1 cellular context compared by ENCODE assay signal in the genomic region with DNA sequence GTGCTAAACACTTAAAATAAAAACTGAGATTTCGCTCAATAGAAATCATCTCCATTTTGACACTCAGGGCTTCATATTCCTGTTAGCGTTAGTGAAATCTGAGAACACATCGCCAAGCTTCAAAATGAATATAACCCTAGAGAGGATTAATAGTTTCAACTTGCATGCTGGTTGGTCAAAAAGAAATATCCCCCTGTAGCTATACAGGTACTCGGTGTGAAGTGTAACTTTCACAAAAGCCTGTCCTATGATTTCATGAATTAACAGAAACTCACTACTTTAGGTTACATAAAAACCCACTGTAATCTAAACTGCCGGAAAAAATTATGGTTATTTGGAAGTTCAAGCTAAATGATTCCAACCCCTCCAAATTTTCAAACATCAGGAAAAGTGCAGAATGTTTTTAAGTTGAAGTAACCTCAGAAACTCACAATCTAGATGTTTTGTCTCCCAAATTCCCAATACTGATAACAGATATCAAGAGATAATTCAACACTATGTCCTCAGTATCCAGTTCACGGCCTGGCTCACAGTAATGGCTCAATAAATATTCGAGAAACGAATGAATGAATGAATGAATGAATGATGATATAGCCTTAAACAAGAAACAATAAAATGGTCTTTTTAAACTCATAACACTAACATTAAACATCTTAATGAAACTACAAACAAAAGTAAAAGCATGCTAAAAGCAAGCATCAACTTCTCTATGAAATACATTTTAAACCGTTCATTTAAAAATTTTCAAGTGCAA.
TF ChIP-seq lines count a peak whose summit lies in the region.

No MANE protein-coding gene starts in this region.

TF ChIP-seq in GM23338, 12 proteins besides CTCF, POLR2A, EP300 and RAD21 (continued from another document):
- TF ChIP-seq, protein P1, sequence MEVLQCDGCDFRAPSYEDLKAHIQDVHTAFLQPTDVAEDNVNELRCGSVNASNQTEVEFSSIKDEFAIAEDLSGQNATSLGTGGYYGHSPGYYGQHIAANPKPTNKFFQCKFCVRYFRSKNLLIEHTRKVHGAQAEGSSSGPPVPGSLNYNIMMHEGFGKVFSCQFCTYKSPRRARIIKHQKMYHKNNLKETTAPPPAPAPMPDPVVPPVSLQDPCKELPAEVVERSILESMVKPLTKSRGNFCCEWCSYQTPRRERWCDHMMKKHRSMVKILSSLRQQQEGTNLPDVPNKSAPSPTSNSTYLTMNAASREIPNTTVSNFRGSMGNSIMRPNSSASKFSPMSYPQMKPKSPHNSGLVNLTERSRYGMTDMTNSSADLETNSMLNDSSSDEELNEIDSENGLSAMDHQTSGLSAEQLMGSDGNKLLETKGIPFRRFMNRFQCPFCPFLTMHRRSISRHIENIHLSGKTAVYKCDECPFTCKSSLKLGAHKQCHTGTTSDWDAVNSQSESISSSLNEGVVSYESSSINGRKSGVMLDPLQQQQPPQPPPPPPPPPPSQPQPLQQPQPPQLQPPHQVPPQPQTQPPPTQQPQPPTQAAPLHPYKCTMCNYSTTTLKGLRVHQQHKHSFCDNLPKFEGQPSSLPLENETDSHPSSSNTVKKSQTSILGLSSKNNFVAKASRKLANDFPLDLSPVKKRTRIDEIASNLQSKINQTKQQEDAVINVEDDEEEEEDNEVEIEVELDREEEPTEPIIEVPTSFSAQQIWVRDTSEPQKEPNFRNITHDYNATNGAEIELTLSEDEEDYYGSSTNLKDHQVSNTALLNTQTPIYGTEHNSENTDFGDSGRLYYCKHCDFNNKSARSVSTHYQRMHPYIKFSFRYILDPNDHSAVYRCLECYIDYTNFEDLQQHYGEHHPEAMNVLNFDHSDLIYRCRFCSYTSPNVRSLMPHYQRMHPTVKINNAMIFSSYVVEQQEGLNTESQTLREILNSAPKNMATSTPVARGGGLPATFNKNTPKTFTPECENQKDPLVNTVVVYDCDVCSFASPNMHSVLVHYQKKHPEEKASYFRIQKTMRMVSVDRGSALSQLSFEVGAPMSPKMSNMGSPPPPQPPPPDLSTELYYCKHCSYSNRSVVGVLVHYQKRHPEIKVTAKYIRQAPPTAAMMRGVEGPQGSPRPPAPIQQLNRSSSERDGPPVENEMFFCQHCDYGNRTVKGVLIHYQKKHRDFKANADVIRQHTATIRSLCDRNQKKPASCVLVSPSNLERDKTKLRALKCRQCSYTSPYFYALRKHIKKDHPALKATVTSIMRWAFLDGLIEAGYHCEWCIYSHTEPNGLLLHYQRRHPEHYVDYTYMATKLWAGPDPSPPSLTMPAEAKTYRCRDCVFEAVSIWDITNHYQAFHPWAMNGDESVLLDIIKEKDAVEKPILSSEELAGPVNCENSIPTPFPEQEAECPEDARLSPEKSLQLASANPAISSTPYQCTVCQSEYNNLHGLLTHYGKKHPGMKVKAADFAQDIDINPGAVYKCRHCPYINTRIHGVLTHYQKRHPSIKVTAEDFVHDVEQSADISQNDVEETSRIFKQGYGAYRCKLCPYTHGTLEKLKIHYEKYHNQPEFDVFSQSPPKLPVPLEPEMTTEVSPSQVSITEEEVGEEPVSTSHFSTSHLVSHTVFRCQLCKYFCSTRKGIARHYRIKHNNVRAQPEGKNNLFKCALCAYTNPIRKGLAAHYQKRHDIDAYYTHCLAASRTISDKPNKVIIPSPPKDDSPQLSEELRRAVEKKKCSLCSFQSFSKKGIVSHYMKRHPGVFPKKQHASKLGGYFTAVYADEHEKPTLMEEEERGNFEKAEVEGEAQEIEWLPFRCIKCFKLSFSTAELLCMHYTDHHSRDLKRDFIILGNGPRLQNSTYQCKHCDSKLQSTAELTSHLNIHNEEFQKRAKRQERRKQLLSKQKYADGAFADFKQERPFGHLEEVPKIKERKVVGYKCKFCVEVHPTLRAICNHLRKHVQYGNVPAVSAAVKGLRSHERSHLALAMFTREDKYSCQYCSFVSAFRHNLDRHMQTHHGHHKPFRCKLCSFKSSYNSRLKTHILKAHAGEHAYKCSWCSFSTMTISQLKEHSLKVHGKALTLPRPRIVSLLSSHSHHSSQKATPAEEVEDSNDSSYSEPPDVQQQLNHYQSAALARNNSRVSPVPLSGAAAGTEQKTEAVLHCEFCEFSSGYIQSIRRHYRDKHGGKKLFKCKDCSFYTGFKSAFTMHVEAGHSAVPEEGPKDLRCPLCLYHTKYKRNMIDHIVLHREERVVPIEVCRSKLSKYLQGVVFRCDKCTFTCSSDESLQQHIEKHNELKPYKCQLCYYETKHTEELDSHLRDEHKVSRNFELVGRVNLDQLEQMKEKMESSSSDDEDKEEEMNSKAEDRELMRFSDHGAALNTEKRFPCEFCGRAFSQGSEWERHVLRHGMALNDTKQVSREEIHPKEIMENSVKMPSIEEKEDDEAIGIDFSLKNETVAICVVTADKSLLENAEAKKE (CRISPR knock-in tag; IDR thresholded peaks at IDR 0.05), result no peak
- TF ChIP-seq STAT1 (IDR thresholded peaks at IDR 0.05; ENCODE audit: unreplicated experiment) (no peak), EZH2phosphoT487 (IDR thresholded peaks at IDR 0.05; ENCODE audit: unreplicated experiment) (no peak), NANOG (IDR thresholded peaks at IDR 0.05; ENCODE audit: borderline replicate concordance) (no peak), CREB1 (CRISPR knock-in tag; IDR thresholded peaks at IDR 0.05; ENCODE audit: low read depth) (no peak)
- TF ChIP-seq, protein P2, sequence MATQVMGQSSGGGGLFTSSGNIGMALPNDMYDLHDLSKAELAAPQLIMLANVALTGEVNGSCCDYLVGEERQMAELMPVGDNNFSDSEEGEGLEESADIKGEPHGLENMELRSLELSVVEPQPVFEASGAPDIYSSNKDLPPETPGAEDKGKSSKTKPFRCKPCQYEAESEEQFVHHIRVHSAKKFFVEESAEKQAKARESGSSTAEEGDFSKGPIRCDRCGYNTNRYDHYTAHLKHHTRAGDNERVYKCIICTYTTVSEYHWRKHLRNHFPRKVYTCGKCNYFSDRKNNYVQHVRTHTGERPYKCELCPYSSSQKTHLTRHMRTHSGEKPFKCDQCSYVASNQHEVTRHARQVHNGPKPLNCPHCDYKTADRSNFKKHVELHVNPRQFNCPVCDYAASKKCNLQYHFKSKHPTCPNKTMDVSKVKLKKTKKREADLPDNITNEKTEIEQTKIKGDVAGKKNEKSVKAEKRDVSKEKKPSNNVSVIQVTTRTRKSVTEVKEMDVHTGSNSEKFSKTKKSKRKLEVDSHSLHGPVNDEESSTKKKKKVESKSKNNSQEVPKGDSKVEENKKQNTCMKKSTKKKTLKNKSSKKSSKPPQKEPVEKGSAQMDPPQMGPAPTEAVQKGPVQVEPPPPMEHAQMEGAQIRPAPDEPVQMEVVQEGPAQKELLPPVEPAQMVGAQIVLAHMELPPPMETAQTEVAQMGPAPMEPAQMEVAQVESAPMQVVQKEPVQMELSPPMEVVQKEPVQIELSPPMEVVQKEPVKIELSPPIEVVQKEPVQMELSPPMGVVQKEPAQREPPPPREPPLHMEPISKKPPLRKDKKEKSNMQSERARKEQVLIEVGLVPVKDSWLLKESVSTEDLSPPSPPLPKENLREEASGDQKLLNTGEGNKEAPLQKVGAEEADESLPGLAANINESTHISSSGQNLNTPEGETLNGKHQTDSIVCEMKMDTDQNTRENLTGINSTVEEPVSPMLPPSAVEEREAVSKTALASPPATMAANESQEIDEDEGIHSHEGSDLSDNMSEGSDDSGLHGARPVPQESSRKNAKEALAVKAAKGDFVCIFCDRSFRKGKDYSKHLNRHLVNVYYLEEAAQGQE (IDR thresholded peaks at IDR 0.05; ENCODE audit: unreplicated experiment), result no peak
